ENCODE assay signal across 1 cellular context in the genomic region with DNA sequence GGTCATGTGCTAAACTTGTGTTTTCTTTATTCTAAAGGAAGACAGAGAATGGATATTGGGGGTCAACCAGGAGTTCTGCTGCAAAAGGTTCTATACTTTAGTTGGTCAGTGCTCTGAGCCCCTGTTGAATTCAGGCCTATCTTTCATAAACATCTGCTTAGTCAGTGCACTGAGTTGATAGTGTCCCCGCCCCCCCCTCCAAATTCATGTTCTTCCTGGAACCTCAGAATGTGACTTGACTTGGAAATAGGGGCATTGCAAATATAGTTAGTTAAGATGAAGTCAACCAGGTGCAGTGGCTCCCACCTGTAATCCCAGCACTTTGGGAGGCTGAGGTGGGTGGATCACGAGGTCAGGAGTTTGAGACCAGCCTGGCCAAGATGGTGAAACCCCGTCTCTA.
A peak's percentile ranks its signal among the peaks of the same experiment; 100 is the strongest.
TF ChIP-seq lines count a peak whose summit lies in the region.

No MANE protein-coding gene starts in this region.

TF ChIP-seq in K562, 482 proteins besides CTCF, POLR2A, EP300 and RAD21 (continues in another document):
- peak; percentile 59 for TF ChIP-seq LEF1 (IDR thresholded peaks at IDR 0.05)
- no peak for TF ChIP-seq RBM14 (IDR thresholded peaks at IDR 0.05; ENCODE audit: borderline replicate concordance, insufficient read depth, low read depth, low read length)
- TF ChIP-seq ZNF592 (IDR thresholded peaks at IDR 0.05): peak; percentile 70; the same call in 1 of the 2 replicates
- peak; percentile 88 for TF ChIP-seq SMARCE1 (IDR thresholded peaks at IDR 0.05)
- peak; percentile 45 for TF ChIP-seq CXXC5 (CRISPR knock-in tag; IDR thresholded peaks at IDR 0.05)
- TF ChIP-seq, protein P1, sequence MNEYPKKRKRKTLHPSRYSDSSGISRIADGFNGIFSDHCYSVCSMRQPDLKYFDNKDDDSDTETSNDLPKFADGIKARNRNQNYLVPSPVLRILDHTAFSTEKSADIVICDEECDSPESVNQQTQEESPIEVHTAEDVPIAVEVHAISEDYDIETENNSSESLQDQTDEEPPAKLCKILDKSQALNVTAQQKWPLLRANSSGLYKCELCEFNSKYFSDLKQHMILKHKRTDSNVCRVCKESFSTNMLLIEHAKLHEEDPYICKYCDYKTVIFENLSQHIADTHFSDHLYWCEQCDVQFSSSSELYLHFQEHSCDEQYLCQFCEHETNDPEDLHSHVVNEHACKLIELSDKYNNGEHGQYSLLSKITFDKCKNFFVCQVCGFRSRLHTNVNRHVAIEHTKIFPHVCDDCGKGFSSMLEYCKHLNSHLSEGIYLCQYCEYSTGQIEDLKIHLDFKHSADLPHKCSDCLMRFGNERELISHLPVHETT (CRISPR knock-in tag; conservative IDR thresholded peaks at IDR 0.05 in 1 of 2, IDR thresholded peaks at IDR 0.05 in 1 of 2): 0 out of 4 replicates have a peak, but pooled peaks of 1 of the 2 experiments have one; percentile 11
- peak; percentile 47 for TF ChIP-seq TCF3 (CRISPR knock-in tag; IDR thresholded peaks at IDR 0.05)
- 0 out of 2 replicates have a peak, but pooled peaks have one; percentile 22 for TF ChIP-seq GATAD2A (IDR thresholded peaks at IDR 0.05)
- peak; percentile 94 for TF ChIP-seq HMBOX1 (IDR thresholded peaks at IDR 0.05)
- TF ChIP-seq, protein P2, sequence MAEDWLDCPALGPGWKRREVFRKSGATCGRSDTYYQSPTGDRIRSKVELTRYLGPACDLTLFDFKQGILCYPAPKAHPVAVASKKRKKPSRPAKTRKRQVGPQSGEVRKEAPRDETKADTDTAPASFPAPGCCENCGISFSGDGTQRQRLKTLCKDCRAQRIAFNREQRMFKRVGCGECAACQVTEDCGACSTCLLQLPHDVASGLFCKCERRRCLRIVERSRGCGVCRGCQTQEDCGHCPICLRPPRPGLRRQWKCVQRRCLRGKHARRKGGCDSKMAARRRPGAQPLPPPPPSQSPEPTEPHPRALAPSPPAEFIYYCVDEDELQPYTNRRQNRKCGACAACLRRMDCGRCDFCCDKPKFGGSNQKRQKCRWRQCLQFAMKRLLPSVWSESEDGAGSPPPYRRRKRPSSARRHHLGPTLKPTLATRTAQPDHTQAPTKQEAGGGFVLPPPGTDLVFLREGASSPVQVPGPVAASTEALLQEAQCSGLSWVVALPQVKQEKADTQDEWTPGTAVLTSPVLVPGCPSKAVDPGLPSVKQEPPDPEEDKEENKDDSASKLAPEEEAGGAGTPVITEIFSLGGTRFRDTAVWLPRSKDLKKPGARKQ (CRISPR knock-in tag; IDR thresholded peaks at IDR 0.05): no peak
- TF ChIP-seq DPF2 (IDR thresholded peaks at IDR 0.05): peak; percentile 78
- TF ChIP-seq, protein P3, sequence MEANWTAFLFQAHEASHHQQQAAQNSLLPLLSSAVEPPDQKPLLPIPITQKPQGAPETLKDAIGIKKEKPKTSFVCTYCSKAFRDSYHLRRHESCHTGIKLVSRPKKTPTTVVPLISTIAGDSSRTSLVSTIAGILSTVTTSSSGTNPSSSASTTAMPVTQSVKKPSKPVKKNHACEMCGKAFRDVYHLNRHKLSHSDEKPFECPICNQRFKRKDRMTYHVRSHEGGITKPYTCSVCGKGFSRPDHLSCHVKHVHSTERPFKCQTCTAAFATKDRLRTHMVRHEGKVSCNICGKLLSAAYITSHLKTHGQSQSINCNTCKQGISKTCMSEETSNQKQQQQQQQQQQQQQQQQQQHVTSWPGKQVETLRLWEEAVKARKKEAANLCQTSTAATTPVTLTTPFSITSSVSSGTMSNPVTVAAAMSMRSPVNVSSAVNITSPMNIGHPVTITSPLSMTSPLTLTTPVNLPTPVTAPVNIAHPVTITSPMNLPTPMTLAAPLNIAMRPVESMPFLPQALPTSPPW (CRISPR knock-in tag; IDR thresholded peaks at IDR 0.05): peak; percentile 86
- peak in 1 of 2 experiments; percentile 65; a peak in 1 of 4 replicates for TF ChIP-seq RCOR1 (IDR thresholded peaks at IDR 0.05; ENCODE audit: borderline replicate concordance in 1 of 2, low read depth in 2 of 2, low read length in 2 of 2)
- 0 out of 2 replicates have a peak, but pooled peaks have one; percentile 31 for TF ChIP-seq MTA3 (IDR thresholded peaks at IDR 0.05; ENCODE audit: borderline replicate concordance)
- no peak for TF ChIP-seq ZNF561 (CRISPR knock-in tag; conservative IDR thresholded peaks at IDR 0.05)
- TF ChIP-seq NR2C1 (IDR thresholded peaks at IDR 0.05): no peak
- TF ChIP-seq NR2C1 (tag; IDR thresholded peaks at IDR 0.05): peak; percentile 20; the same call in 1 of the 2 replicates
- 0 out of 2 replicates have a peak, but pooled peaks have one; percentile 6 for TF ChIP-seq NFIC (IDR thresholded peaks at IDR 0.05)
- TF ChIP-seq, protein P4, sequence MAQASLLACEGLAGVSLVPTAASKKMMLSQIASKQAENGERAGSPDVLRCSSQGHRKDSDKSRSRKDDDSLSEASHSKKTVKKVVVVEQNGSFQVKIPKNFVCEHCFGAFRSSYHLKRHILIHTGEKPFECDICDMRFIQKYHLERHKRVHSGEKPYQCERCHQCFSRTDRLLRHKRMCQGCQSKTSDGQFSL (CRISPR knock-in tag; IDR thresholded peaks at IDR 0.05): peak; percentile 61
- TF ChIP-seq, protein P4 (tag; IDR thresholded peaks at IDR 0.05): peak in 1 of 2 experiments; percentile 60; a peak in 2 of 4 replicates
- TF ChIP-seq PHF21A (IDR thresholded peaks at IDR 0.05; ENCODE audit: borderline replicate concordance, low read depth): no peak
- TF ChIP-seq CCNT2 (IDR thresholded peaks at IDR 0.05; ENCODE audit: borderline replicate concordance, extremely low read depth, insufficient read length, low read depth, low read length): peak; percentile 31
- peak; percentile 43; the same call in 1 of the 2 replicates for TF ChIP-seq SOX6 (IDR thresholded peaks at IDR 0.05)
- TF ChIP-seq GABPA (tag; conservative IDR thresholded peaks at IDR 0.05; ENCODE audit: low read depth): no peak
- TF ChIP-seq ZNF316 (IDR thresholded peaks at IDR 0.05): peak; percentile 35; the same call in 1 of the 2 replicates
- no peak for TF ChIP-seq PRPF4 (IDR thresholded peaks at IDR 0.05; ENCODE audit: insufficient read depth, low read depth, low read length, poor library complexity, severe bottlenecking)
- TF ChIP-seq, protein P5, sequence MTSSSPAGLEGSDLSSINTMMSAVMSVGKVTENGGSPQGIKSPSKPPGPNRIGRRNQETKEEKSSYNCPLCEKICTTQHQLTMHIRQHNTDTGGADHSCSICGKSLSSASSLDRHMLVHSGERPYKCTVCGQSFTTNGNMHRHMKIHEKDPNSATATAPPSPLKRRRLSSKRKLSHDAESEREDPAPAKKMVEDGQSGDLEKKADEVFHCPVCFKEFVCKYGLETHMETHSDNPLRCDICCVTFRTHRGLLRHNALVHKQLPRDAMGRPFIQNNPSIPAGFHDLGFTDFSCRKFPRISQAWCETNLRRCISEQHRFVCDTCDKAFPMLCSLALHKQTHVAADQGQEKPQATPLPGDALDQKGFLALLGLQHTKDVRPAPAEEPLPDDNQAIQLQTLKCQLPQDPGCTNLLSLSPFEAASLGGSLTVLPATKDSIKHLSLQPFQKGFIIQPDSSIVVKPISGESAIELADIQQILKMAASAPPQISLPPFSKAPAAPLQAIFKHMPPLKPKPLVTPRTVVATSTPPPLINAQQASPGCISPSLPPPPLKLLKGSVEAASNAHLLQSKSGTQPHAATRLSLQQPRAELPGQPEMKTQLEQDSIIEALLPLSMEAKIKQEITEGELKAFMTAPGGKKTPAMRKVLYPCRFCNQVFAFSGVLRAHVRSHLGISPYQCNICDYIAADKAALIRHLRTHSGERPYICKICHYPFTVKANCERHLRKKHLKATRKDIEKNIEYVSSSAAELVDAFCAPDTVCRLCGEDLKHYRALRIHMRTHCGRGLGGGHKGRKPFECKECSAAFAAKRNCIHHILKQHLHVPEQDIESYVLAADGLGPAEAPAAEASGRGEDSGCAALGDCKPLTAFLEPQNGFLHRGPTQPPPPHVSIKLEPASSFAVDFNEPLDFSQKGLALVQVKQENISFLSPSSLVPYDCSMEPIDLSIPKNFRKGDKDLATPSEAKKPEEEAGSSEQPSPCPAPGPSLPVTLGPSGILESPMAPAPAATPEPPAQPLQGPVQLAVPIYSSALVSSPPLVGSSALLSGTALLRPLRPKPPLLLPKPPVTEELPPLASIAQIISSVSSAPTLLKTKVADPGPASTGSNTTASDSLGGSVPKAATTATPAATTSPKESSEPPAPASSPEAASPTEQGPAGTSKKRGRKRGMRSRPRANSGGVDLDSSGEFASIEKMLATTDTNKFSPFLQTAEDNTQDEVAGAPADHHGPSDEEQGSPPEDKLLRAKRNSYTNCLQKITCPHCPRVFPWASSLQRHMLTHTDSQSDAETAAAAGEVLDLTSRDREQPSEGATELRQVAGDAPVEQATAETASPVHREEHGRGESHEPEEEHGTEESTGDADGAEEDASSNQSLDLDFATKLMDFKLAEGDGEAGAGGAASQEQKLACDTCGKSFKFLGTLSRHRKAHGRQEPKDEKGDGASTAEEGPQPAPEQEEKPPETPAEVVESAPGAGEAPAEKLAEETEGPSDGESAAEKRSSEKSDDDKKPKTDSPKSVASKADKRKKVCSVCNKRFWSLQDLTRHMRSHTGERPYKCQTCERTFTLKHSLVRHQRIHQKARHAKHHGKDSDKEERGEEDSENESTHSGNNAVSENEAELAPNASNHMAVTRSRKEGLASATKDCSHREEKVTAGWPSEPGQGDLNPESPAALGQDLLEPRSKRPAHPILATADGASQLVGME (CRISPR knock-in tag; IDR thresholded peaks at IDR 0.05): no peak
- peak; percentile 88 for TF ChIP-seq SMARCA4 (IDR thresholded peaks at IDR 0.05)
- TF ChIP-seq MAFG (tag; conservative IDR thresholded peaks at IDR 0.05): peak; percentile 64
- TF ChIP-seq MNT (conservative IDR thresholded peaks at IDR 0.05): no peak
- TF ChIP-seq ATF1 (CRISPR knock-in tag; IDR thresholded peaks at IDR 0.05): no peak
- TF ChIP-seq ATF1 (tag; IDR thresholded peaks at IDR 0.05): no peak
- TF ChIP-seq TRIM24 (IDR thresholded peaks at IDR 0.05): peak in 1 of 2 experiments; percentile 10; a peak in 1 of 4 replicates
- TF ChIP-seq JUND (IDR thresholded peaks at IDR 0.05; ENCODE audit: borderline replicate concordance, low read depth, low read length): 0 out of 2 replicates have a peak, but pooled peaks have one; percentile 32
- peak; percentile 25; the same call in 1 of the 3 replicates for TF ChIP-seq JUND (tag; IDR thresholded peaks at IDR 0.05; ENCODE audit: borderline replicate concordance, low read depth, low read length)
- TF ChIP-seq TFE3 (CRISPR knock-in tag; IDR thresholded peaks at IDR 0.05): peak; percentile 42
- TF ChIP-seq EGR1 (conservative IDR thresholded peaks at IDR 0.05): peak; percentile 45; the same call in 1 of the 2 replicates
- peak in 1 of 2 experiments; percentile 16; a peak in 1 of 4 replicates for TF ChIP-seq MAZ (CRISPR knock-in tag; conservative IDR thresholded peaks at IDR 0.05 in 1 of 2, IDR thresholded peaks at IDR 0.05 in 1 of 2)
